In the genomic region with DNA sequence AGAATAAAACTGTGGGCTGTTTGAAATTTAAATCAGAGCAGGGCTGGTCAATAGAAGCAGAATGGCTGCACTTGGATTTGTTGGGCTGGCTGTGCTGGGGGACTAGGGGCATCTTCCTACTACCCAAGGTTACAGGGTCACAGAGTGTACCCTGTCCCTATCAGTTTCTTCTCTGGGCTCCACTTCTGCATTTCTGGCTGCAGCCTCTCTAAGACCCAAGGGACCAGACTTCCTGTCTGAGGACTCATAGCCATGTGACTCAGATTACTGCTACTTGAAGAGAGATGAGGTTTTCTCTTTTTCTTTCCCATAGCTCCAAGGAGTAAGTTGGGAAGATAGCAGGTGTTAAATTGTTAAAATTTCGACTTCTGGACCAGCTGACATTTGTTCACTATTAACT, we compare ENCODE assay signal across 8 cellular contexts.
DNase-seq lines count a peak whose midpoint lies in the region; ATAC-seq, FAIRE-seq and TF ChIP-seq lines count a peak whose summit lies in the region.

No MANE protein-coding gene starts in this region.

- no peaks in the 10 kb centered on the region for H3K9me3 ChIP-seq in MG63
- no peaks in the 10 kb centered on the region for H3K9me3 ChIP-seq in mucosa of descending colon
- H3K9me3 ChIP-seq in esophagus muscularis mucosa: no peaks in the 10 kb centered on the region

- no peaks in the 10 kb centered on the region for H3K4me1 ChIP-seq in mucosa of descending colon (ENCODE audit: low read depth)
- H3K4me1 ChIP-seq in esophagus muscularis mucosa: no peaks in the 10 kb centered on the region

- DNase-seq in MG63: peak; percentile 8
- no peak for DNase-seq in mucosa of descending colon
- DNase-seq in AG08395 (ENCODE audit: low spot score): no peak
- DNase-seq in RCC 7860 (ENCODE audit: low spot score): no peak
- no peak for DNase-seq in D721Med (ENCODE audit: insufficient read length, low spot score)
- no peak for DNase-seq in esophagus muscularis mucosa (ENCODE audit: extremely low spot score)

- no peak for TF ChIP-seq EP300 in esophagus muscularis mucosa (IDR thresholded peaks at IDR 0.05)

- TF ChIP-seq CTCF in mucosa of descending colon (IDR thresholded peaks at IDR 0.05) (no peak), D721Med (IDR thresholded peaks at IDR 0.05; ENCODE audit: insufficient read depth, missing control alignments) (no peak), esophagus muscularis mucosa (IDR thresholded peaks at IDR 0.05) (no peak)

- H3K36me3 ChIP-seq in MG63 (no peaks in the 10 kb centered on the region), mucosa of descending colon (ENCODE audit: low read depth) (no peaks in the 10 kb centered on the region), esophagus muscularis mucosa (no peaks in the 10 kb centered on the region)

- intact Hi-C loops in mucosa of descending colon (cut with DNase I, micrococcal nuclease) (no loop called here), esophagus muscularis mucosa (cut with DNase I) (no loop called here)

- 38% methylated on average over 1 of the region's 1 CpG for WGBS in esophagus muscularis mucosa

- FAIRE-seq in RCC 7860 (lab: Jason Lieb, UNC) (no peak), D721Med (lab: Jason Lieb, UNC) (no peak)

- ATAC-seq in GM18868 (IDR thresholded peaks at IDR 0.05; ENCODE audit: unreplicated experiment) (peak; percentile 97), HG02623 (IDR thresholded peaks at IDR 0.05; ENCODE audit: unreplicated experiment) (peak; percentile 75), mucosa of descending colon (peak; percentile 49)

- H3K4me3 ChIP-seq in MG63: no peak overlapping the region
- H3K4me3 ChIP-seq in mucosa of descending colon: no peak overlapping the region
- H3K4me3 ChIP-seq in esophagus muscularis mucosa: no peak overlapping the region

- no peak for TF ChIP-seq POLR2A in esophagus muscularis mucosa (IDR thresholded peaks at IDR 0.05; ENCODE audit: low read depth)

- H3K27me3 ChIP-seq in MG63: no peaks in the 10 kb centered on the region; the same call in 1 of the 2 replicates
- H3K27me3 ChIP-seq in esophagus muscularis mucosa: no peaks in the 10 kb centered on the region

- H3K27ac ChIP-seq in esophagus muscularis mucosa (replicated peaks in 1 of 4): no peak overlapping the region
